Comparison of ENCODE assay signal across 22 cellular contexts in the genomic region with DNA sequence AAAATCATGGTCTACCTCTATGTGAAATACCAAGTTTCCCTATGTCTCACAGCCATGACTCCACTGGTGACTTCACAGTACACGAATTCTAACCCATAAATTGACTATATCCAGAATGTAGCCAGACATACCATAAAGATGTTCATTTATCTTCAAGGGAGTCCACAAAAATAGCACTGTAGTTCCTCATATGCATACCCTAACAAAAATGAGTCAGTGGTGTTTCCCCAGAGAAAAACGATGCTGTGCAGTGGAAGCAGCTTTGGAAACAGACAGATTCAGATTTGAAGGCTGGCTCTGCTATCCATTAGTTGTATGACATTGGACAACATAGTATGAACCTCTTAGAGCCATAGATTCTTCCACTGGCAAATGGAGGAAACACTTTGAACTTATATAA.
DNase-seq lines count a peak whose midpoint lies in the region; ATAC-seq, FAIRE-seq and TF ChIP-seq lines count a peak whose summit lies in the region.
"Had no signal": no experiment of that assay in that cellular context is flagged by ENCODE, and none has a peak within 500 bp of the region (broad histone marks: within the 10 kb centered on the region; RNA-seq: fewer than 3 reads in every experiment).

No MANE protein-coding gene starts in this region.

- H3K27ac Mint-ChIP-seq in naive thymus-derived CD4-positive, alpha-beta T cell, result no peak overlapping the region
- H3K27ac Mint-ChIP-seq: activated CD4-positive, alpha-beta T cell treated with anti-CD3 and anti-CD28 coated beads, Interleukin-2, amount 10 ng/mL, durations not matched to agents 7 days and 5 days; CD4-positive, alpha-beta T cell; H9; natural killer cell had no signal

- H3K9me3 Mint-ChIP-seq in naive thymus-derived CD4-positive, alpha-beta T cell, result peaks cover 0 to 19% (median 9%) of the 10 kb centered on the region in 11 donors

- H3K9me3 ChIP-seq in naive thymus-derived CD4-positive, alpha-beta T cell (ENCODE audit: control insufficient read depth in 2 of 3, low read length in 3 of 3), result no peaks in the 10 kb centered on the region
- H3K9me3 ChIP-seq in A673 (ENCODE audit: low read depth, low read length, poor library complexity, severe bottlenecking), result no peaks in the 10 kb centered on the region
- H3K9me3 ChIP-seq in kidney (ENCODE audit: control insufficient read depth in 1 of 2, low read length in 2 of 2), result no peaks in the 10 kb centered on the region
- H3K9me3 ChIP-seq: ovary, thyroid gland had no signal

- no TSS peak for BruUV-seq in A673 (replicated peaks; lab: Mats Ljungman, UMichigan)

- H3K4me1 ChIP-seq in naive thymus-derived CD4-positive, alpha-beta T cell (ENCODE audit: control insufficient read depth in 2 of 2, insufficient read depth in 2 of 2, low read length in 2 of 2), result no peaks in the 10 kb centered on the region
- H3K4me1 ChIP-seq in A673 (ENCODE audit: insufficient read depth, low read length, poor library complexity, severe bottlenecking) (no peaks in the 10 kb centered on the region), kidney (ENCODE audit: control insufficient read depth in 1 of 2, insufficient read depth in 1 of 2, low read depth in 1 of 2, low read length in 2 of 2) (no peaks in the 10 kb centered on the region)
- H3K4me1 ChIP-seq: thyroid gland had no signal

- intact Hi-C loops in naive thymus-derived CD4-positive, alpha-beta T cell (cut with micrococcal nuclease), result no loop called here
- intact Hi-C loops in A673 (cut with micrococcal nuclease; ENCODE audit: unreplicated experiment), result no loop called here
- intact Hi-C loops in kidney (cut with DNase I), result no loop called here

- no peak for FAIRE-seq in kidney (lab: Jason Lieb, UNC)

- TF ChIP-seq CTCF in AG10803 (conservative IDR thresholded peaks at IDR 0.05; ENCODE audit: low read length), result no peak
- TF ChIP-seq CTCF in A673 (conservative IDR thresholded peaks at IDR 0.05; ENCODE audit: low read depth, low read length), result no peak
- no peak for TF ChIP-seq CTCF in kidney (IDR thresholded peaks at IDR 0.05; ENCODE audit: borderline replicate concordance, extremely low read depth, insufficient read depth)

- DNase-seq in AG10803 (ENCODE audit: low read depth) (peak; percentile 9), MV-4-11 (lab: John Stamatoyannopoulos, UW) (peak; percentile 14), NCI-H526 (lab: John Stamatoyannopoulos, UW) (no peak), A673 (ENCODE audit: low spot score) (no peak), kidney (no peak)
- no peak for DNase-seq in naive thymus-derived CD4-positive, alpha-beta T cell
- DNase-seq: activated CD4-positive, alpha-beta T cell treated with anti-CD3 and anti-CD28 coated beads, Interleukin-2, amount 10 ng/mL, durations not matched to agents 7 days and 5 days; activated CD8-positive, alpha-beta memory T cell treated with anti-CD3 and anti-CD28 coated beads, Interleukin-2, amount 50 U/mL, for 4 hours; activated effector memory CD4-positive, alpha-beta T cell treated with Interleukin-2 at 50 U/mL for 16 hours; CD4-positive, alpha-beta T cell; DMS153; H9; KBM-7; natural killer cell; NCI-H1694 treated with DMSO at 0.1 percent for 48 hours; NCI-H774; ovary; right cardiac atrium; thyroid gland had no signal

- no peak overlapping the region for H3K4me3 ChIP-seq in AG10803 (ENCODE audit: low read length)
- no peak overlapping the region for H3K4me3 ChIP-seq in naive thymus-derived CD4-positive, alpha-beta T cell (ENCODE audit: low read length)
- no peak overlapping the region for H3K4me3 ChIP-seq in A673 (ENCODE audit: low read depth, low read length, poor library complexity, severe bottlenecking)
- H3K4me3 ChIP-seq in kidney (ENCODE audit: low read length in 2 of 2), result no peak overlapping the region
- H3K4me3 ChIP-seq: coronary artery, ovary, thyroid gland had no signal

- H3K27me3 ChIP-seq in naive thymus-derived CD4-positive, alpha-beta T cell (ENCODE audit: control insufficient read depth in 2 of 2, insufficient read depth in 2 of 2, low read length in 2 of 2), result no peaks in the 10 kb centered on the region
- H3K27me3 ChIP-seq in A673 (replicated peaks; ENCODE audit: insufficient read depth, low read depth, low read length, poor library complexity), result no peaks in the 10 kb centered on the region
- H3K27me3 ChIP-seq: ovary, thyroid gland had no signal

- CTCF ChIA-PET in naive thymus-derived CD4-positive, alpha-beta T cell (lab: Charles Lee), result no interaction called here
- CTCF ChIA-PET in A673 (lab: Charles Lee), result no interaction called here

- POLR2A ChIA-PET in naive thymus-derived CD4-positive, alpha-beta T cell (lab: Charles Lee), result no interaction called here
- POLR2A ChIA-PET in A673 (lab: Charles Lee; ENCODE audit: low non-redundant PET), result no interaction called here

- ATAC-seq in GM18858 (IDR thresholded peaks at IDR 0.05; ENCODE audit: unreplicated experiment) (peak; percentile 42), HG02623 (IDR thresholded peaks at IDR 0.05; ENCODE audit: unreplicated experiment) (peak; percentile 60)
- no peak for ATAC-seq in naive thymus-derived CD4-positive, alpha-beta T cell
- ATAC-seq: natural killer cell, right cardiac atrium had no signal

- no peaks in the 10 kb centered on the region for H3K36me3 ChIP-seq in naive thymus-derived CD4-positive, alpha-beta T cell (ENCODE audit: control insufficient read depth in 2 of 3, insufficient read depth in 3 of 3, low read length in 3 of 3)
- H3K36me3 ChIP-seq in A673 (ENCODE audit: insufficient read depth, low read length, poor library complexity, severe bottlenecking), result no peaks in the 10 kb centered on the region
- H3K36me3 ChIP-seq in kidney (ENCODE audit: control insufficient read depth in 1 of 2, insufficient read depth in 2 of 2, low read length in 2 of 2), result no peaks in the 10 kb centered on the region
- H3K36me3 ChIP-seq: ovary, thyroid gland had no signal

- peaks cover 0 to 8% (median 6%) of the 10 kb centered on the region in 5 donors for H3K36me3 Mint-ChIP-seq in naive thymus-derived CD4-positive, alpha-beta T cell

- no peaks in the 10 kb centered on the region for H3K4me1 Mint-ChIP-seq in naive thymus-derived CD4-positive, alpha-beta T cell
- H3K4me1 Mint-ChIP-seq: activated CD4-positive, alpha-beta T cell treated with anti-CD3 and anti-CD28 coated beads, Interleukin-2, amount 10 ng/mL, durations not matched to agents 7 days and 5 days; natural killer cell had no signal

- no peak overlapping the region for H3K4me3 Mint-ChIP-seq in naive thymus-derived CD4-positive, alpha-beta T cell
- H3K4me3 Mint-ChIP-seq: activated CD4-positive, alpha-beta T cell treated with anti-CD3 and anti-CD28 coated beads, Interleukin-2, amount 10 ng/mL, durations not matched to agents 7 days and 5 days; CD4-positive, alpha-beta T cell; H9; natural killer cell had no signal

- H3K9ac ChIP-seq in kidney (ENCODE audit: low read length in 2 of 2), result no peak overlapping the region

- H3K27ac ChIP-seq in naive thymus-derived CD4-positive, alpha-beta T cell (ENCODE audit: low read depth, low read length), result no peak overlapping the region
- H3K27ac ChIP-seq in A673 (ENCODE audit: low read depth, low read length, poor library complexity, severe bottlenecking), result no peak overlapping the region
- H3K27ac ChIP-seq in kidney (ENCODE audit: low read depth in 2 of 2, low read length in 2 of 2), result no peak overlapping the region
- H3K27ac ChIP-seq: coronary artery, ovary, thyroid gland had no signal

- H3K27me3 Mint-ChIP-seq in naive thymus-derived CD4-positive, alpha-beta T cell, result no peaks in the 10 kb centered on the region
- H3K27me3 Mint-ChIP-seq: activated CD4-positive, alpha-beta T cell treated with anti-CD3 and anti-CD28 coated beads, Interleukin-2, amount 10 ng/mL, durations not matched to agents 7 days and 5 days; CD4-positive, alpha-beta T cell had no signal

Comparison
In these comparisons a context has a peak if more than half of its experiments do, and no peak if none do; other contexts are left out.
1. DNase-seq: peak in AG10803 (single experiment) and MV-4-11 (single experiment); none in naive thymus-derived CD4-positive, alpha-beta T cell (0 of 9), NCI-H526 (0 of 2), A673 (single experiment) and kidney (single experiment).